Comparison of ENCODE assay signal across 5 cellular contexts in genomic region chr18:34922594-34922993, GRCh38.
DNase-seq lines count a peak whose midpoint lies in the region; ATAC-seq, FAIRE-seq and TF ChIP-seq lines count a peak whose summit lies in the region.
"Not testable (repeated sequence)": the region's sequence is repeated elsewhere in the genome, so short reads cannot be mapped to it uniquely, and the experiment has no call there.

No MANE protein-coding gene starts in this region.

- not testable (repeated sequence) for H4K20me1 ChIP-seq in astrocyte (ENCODE audit: insufficient read depth, low read length); HepG2 (ENCODE audit: insufficient read depth, low read length); smooth muscle cell (ENCODE audit: low read depth)

- not testable (repeated sequence) for TF ChIP-seq EP300 in HepG2 (IDR thresholded peaks at IDR 0.05; ENCODE audit: low read depth in 2 of 2, low read length in 2 of 2); HepG2 (CRISPR knock-in tag; IDR thresholded peaks at IDR 0.05; ENCODE audit: borderline replicate concordance)

- H3K18ac ChIP-seq in trophoblast cell (ENCODE audit: low read length) = not testable (repeated sequence)

- not testable (repeated sequence) for H3K23ac ChIP-seq in trophoblast cell (ENCODE audit: low read length)

- not testable (repeated sequence) for FAIRE-seq in astrocyte (lab: Jason Lieb, UNC); HepG2 (lab: Jason Lieb, UNC)

- H2AK5ac ChIP-seq in trophoblast cell (ENCODE audit: low read length) = not testable (repeated sequence)

- 91% methylated on average over 4 of the region's 4 CpGs for WGBS in HepG2 (ENCODE audit: low lambda C conversion rate)
- no CpG with 5 or more reads among the region's 4 CpGs for WGBS in trophoblast cell (ENCODE audit: extremely low coverage, insufficient coverage, insufficient read length)
- WGBS in smooth muscle cell (ENCODE audit: low lambda C conversion rate) = 70% methylated on average over 4 of the region's 4 CpGs

- not testable (repeated sequence) for H3K4me2 ChIP-seq in astrocyte (ENCODE audit: low read length); HepG2 (ENCODE audit: low read depth, low read length); trophoblast cell (ENCODE audit: low read length); smooth muscle cell

- not testable (repeated sequence) for H3K36me3 Mint-ChIP-seq in Caco-2 (ENCODE audit: insufficient read depth, unreplicated experiment); astrocyte (ENCODE audit: low read depth, unreplicated experiment)

- TF ChIP-seq CTCF in Caco-2 (IDR thresholded peaks at IDR 0.05; ENCODE audit: insufficient read depth in 1 of 2, low read depth in 1 of 2, low read length in 1 of 2, severe bottlenecking in 1 of 2, unreplicated experiment in 1 of 2); astrocyte (IDR thresholded peaks at IDR 0.05; ENCODE audit: insufficient read depth, low read depth, low read length); HepG2 (CRISPR knock-in tag; IDR thresholded peaks at IDR 0.05); smooth muscle cell (IDR thresholded peaks at IDR 0.05; ENCODE audit: borderline replicate concordance, insufficient read depth, poor library complexity, severe bottlenecking): not testable (repeated sequence)

- POLR2A ChIA-PET in Caco-2 (lab: Charles Lee); HepG2 (lab: Yijun Ruan, JAX): not testable (repeated sequence)

- peak overlapping the region; percentile 28 for H4K8ac ChIP-seq in trophoblast cell (ENCODE audit: low read depth, low read length)

- not testable (repeated sequence) for H2AFZ ChIP-seq in astrocyte (ENCODE audit: low read depth, low read length); HepG2 (ENCODE audit: low read length); trophoblast cell (ENCODE audit: insufficient read depth, low read length, poor library complexity); smooth muscle cell (ENCODE audit: low read depth)

- not testable (repeated sequence) for H3K27me3 ChIP-seq in Caco-2 (replicated peaks; ENCODE audit: control insufficient read depth, insufficient read depth, low read length); astrocyte (ENCODE audit: insufficient read depth, low read length); HepG2 (ENCODE audit: control insufficient read depth in 1 of 2, insufficient read depth in 2 of 2, low read length in 2 of 2); trophoblast cell (ENCODE audit: insufficient read depth, low read length); smooth muscle cell (ENCODE audit: low read depth)

- H3K9me3 ChIP-seq in Caco-2; astrocyte (ENCODE audit: insufficient read depth, low read depth, low read length); HepG2 (ENCODE audit: low read length); trophoblast cell (ENCODE audit: insufficient read depth, low read depth, low read length); smooth muscle cell (replicated peaks; ENCODE audit: low read depth): not testable (repeated sequence)

- not testable (repeated sequence) for H3K4me3 Mint-ChIP-seq in Caco-2 (ENCODE audit: unreplicated experiment); astrocyte (ENCODE audit: unreplicated experiment)

- in situ Hi-C loops in HepG2 (cut with HindIII; ENCODE audit: extremely low pct_ligation_motif_present, low pct_unique_long_range_greater_than_20kb) = not testable (repeated sequence)

- H2BK12ac ChIP-seq in trophoblast cell (ENCODE audit: low read length) = peak overlapping the region; percentile 64

- not testable (repeated sequence) for H3K9ac ChIP-seq in astrocyte (ENCODE audit: low read length); HepG2 (ENCODE audit: insufficient read depth, low read depth, low read length); trophoblast cell (ENCODE audit: low read length); smooth muscle cell (ENCODE audit: low read depth)

- DNase-seq in Caco-2; astrocyte (ENCODE audit: low read depth); HepG2 (ENCODE audit: low spot score); trophoblast cell; smooth muscle cell (lab: John Stamatoyannopoulos, UW; ENCODE audit: unreplicated experiment): not testable (repeated sequence)

- CTCF ChIA-PET in Caco-2 (lab: Charles Lee); HepG2 (lab: Yijun Ruan, JAX; ENCODE audit: low intra/inter-chr PET ratio, low total read pairs): not testable (repeated sequence)

- not testable (repeated sequence) for H3K27me3 Mint-ChIP-seq in Caco-2 (ENCODE audit: insufficient read depth, unreplicated experiment); astrocyte (ENCODE audit: low read depth, unreplicated experiment)

- intact Hi-C loops in Caco-2 (cut with micrococcal nuclease; ENCODE audit: unreplicated experiment); HepG2 (cut with micrococcal nuclease; ENCODE audit: unreplicated experiment): not testable (repeated sequence)

- not testable (repeated sequence) for H3K79me2 ChIP-seq in astrocyte (ENCODE audit: insufficient read depth, low read length); trophoblast cell (ENCODE audit: control insufficient read depth, insufficient read depth, low read length, poor library complexity); smooth muscle cell (ENCODE audit: low read depth)
- peaks cover 22% of the 10 kb centered on the region for H3K79me2 ChIP-seq in HepG2 (ENCODE audit: insufficient read depth, low read length)

- peaks cover 11% of the 10 kb centered on the region for H3K79me1 ChIP-seq in trophoblast cell (ENCODE audit: low read length)

- peak overlapping the region; percentile 56 for H2BK5ac ChIP-seq in trophoblast cell (ENCODE audit: low read depth, low read length, poor library complexity)

- not testable (repeated sequence) for H3K4ac ChIP-seq in trophoblast cell (ENCODE audit: low read depth, low read length)

- not testable (repeated sequence) for H3F3A ChIP-seq in smooth muscle cell (ENCODE audit: low read depth)

- H2BK120ac ChIP-seq in trophoblast cell (ENCODE audit: insufficient read depth, low read length, poor library complexity) = peak overlapping the region; percentile 72

- not testable (repeated sequence) for TF ChIP-seq POLR2A in HepG2 (IDR thresholded peaks at IDR 0.05; ENCODE audit: insufficient read depth in 1 of 2, low read depth in 2 of 2, low read length in 2 of 2)

- BruUV-seq in Caco-2 (replicated peaks; lab: Mats Ljungman, UMichigan); HepG2 (replicated peaks; lab: Mats Ljungman, UMichigan): not testable (repeated sequence)

- peak overlapping the region; percentile 66 for H3K14ac ChIP-seq in trophoblast cell (ENCODE audit: low read length)

- H3K4me1 Mint-ChIP-seq in Caco-2 (ENCODE audit: low read depth, unreplicated experiment) (peaks cover 16% of the 10 kb centered on the region), astrocyte (ENCODE audit: low read depth, unreplicated experiment) (peaks cover 24% of the 10 kb centered on the region)

- not testable (repeated sequence) for H3K27ac ChIP-seq in astrocyte (ENCODE audit: low read depth, low read length); HepG2 (ENCODE audit: extremely low read length, insufficient read depth, low read length)
- H3K27ac ChIP-seq in trophoblast cell (ENCODE audit: low read depth, low read length) = peak overlapping the region; percentile 74
- peak overlapping the region; percentile 41 for H3K27ac ChIP-seq in smooth muscle cell (ENCODE audit: low read depth)

- H3K27ac Mint-ChIP-seq in Caco-2 (ENCODE audit: unreplicated experiment) (peak overlapping the region; percentile 15), astrocyte (ENCODE audit: unreplicated experiment) (peak overlapping the region; percentile 59)

- H3K36me3 ChIP-seq in Caco-2 (ENCODE audit: control insufficient read depth, insufficient read depth, low read length); astrocyte (ENCODE audit: insufficient read depth, low read length); HepG2 (replicated peaks in 1 of 2; ENCODE audit: control insufficient read depth in 1 of 2, insufficient read depth in 2 of 2, low read length in 2 of 2); trophoblast cell (ENCODE audit: control insufficient read depth in 1 of 2, insufficient read depth in 2 of 2, low read length in 2 of 2); smooth muscle cell (ENCODE audit: low read depth): not testable (repeated sequence)

- not testable (repeated sequence) for H4K12ac ChIP-seq in trophoblast cell (ENCODE audit: low read depth, low read length)

- H3K4me1 ChIP-seq in Caco-2; astrocyte (ENCODE audit: insufficient read depth, low read length); trophoblast cell (ENCODE audit: control insufficient read depth in 1 of 2, insufficient read depth in 2 of 2, low read length in 2 of 2); smooth muscle cell (ENCODE audit: low read depth): not testable (repeated sequence)
- H3K4me1 ChIP-seq in HepG2 (ENCODE audit: insufficient read depth, low read length) = peaks cover 69% of the 10 kb centered on the region

- H4K91ac ChIP-seq in trophoblast cell (ENCODE audit: low read depth, low read length) = peak overlapping the region; percentile 55

- H3K4me3 ChIP-seq in Caco-2 (ENCODE audit: low read depth, low read length); astrocyte (ENCODE audit: insufficient read depth, low read depth, low read length); HepG2 (replicated peaks in 1 of 3; ENCODE audit: insufficient read depth in 1 of 3, low read depth in 2 of 3, low read length in 3 of 3); trophoblast cell (ENCODE audit: low read depth, low read length); smooth muscle cell: not testable (repeated sequence)

- TF ChIP-seq RAD21 in HepG2 (CRISPR knock-in tag; IDR thresholded peaks at IDR 0.05) = not testable (repeated sequence)

- H3K9me3 Mint-ChIP-seq in Caco-2 (ENCODE audit: unreplicated experiment); astrocyte (ENCODE audit: unreplicated experiment): not testable (repeated sequence)

- not testable (repeated sequence) for ATAC-seq in HepG2

TF ChIP-seq in HepG2, 621 proteins besides CTCF, POLR2A, EP300 and RAD21:
- peak; percentile 64; the same call in 1 of the 2 replicates for TF ChIP-seq ZNF121 (CRISPR knock-in tag; IDR thresholded peaks at IDR 0.05)
TF ChIP-seq in HepG2: peak in this region for 1; not testable (repeated sequence) for 620.
